9 cellular contexts compared by ENCODE assay signal in the genomic region with DNA sequence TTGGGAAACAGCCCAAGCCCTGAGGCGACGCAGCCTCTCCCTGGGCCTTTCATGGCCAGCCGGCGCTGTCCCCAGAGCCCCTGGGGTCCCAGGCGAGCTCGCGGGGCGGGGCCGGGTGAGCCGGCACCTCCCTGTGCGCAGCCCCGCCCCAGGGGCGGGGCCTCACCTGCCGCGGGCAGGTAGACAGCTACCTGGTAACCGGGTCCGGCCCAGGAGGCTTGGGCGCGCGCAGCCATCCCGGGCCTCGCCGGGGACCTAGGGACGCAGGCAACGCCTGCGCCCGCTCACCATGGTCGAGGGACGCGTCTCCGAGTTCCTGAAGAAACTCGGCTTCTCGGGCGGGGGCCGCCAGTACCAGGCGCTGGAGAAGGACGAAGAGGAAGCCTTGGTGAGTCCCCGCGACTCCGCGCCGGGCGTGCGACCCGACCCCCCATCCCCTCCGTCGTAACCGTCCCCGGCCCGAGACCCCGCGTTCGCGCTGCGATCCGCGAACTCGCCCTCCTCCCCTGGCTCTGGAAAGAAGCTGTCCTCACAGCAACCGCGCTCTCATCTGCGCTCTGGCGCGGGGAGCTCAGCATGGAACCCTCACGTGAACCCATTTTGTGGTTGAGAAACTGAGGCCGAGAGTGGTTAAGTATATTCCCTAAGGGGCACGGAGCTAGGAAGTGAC. TPM values are rescaled to one million over a fixed set of nuclear protein-coding genes. Genes with fewer than 3 reads are reported as not detected.
DNase-seq lines count a peak whose midpoint lies in the region; ATAC-seq lines count a peak whose summit lies in the region.
"Had no signal": no experiment of that assay in that cellular context is flagged by ENCODE, and none has a peak within 500 bp of the region (broad histone marks: within the 10 kb centered on the region; RNA-seq: fewer than 3 reads in every experiment).

A gene with protein sequence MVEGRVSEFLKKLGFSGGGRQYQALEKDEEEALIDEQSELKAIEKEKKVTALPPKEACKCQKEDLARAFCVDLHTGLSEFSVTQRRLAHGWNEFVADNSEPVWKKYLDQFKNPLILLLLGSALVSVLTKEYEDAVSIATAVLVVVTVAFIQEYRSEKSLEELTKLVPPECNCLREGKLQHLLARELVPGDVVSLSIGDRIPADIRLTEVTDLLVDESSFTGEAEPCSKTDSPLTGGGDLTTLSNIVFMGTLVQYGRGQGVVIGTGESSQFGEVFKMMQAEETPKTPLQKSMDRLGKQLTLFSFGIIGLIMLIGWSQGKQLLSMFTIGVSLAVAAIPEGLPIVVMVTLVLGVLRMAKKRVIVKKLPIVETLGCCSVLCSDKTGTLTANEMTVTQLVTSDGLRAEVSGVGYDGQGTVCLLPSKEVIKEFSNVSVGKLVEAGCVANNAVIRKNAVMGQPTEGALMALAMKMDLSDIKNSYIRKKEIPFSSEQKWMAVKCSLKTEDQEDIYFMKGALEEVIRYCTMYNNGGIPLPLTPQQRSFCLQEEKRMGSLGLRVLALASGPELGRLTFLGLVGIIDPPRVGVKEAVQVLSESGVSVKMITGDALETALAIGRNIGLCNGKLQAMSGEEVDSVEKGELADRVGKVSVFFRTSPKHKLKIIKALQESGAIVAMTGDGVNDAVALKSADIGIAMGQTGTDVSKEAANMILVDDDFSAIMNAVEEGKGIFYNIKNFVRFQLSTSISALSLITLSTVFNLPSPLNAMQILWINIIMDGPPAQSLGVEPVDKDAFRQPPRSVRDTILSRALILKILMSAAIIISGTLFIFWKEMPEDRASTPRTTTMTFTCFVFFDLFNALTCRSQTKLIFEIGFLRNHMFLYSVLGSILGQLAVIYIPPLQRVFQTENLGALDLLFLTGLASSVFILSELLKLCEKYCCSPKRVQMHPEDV (plus strand): TSS at position 212 of the 670 bp plus-strand sequence. CDS start 78 bp downstream, at position 290.

- H3K27me3 ChIP-seq in duodenal mucosa (ENCODE audit: control insufficient read depth in 1 of 2, insufficient read depth in 2 of 2, low read length in 2 of 2) (peaks cover 0 to 7% of the 10 kb centered on the region in 2 donors), mucosa of rectum (ENCODE audit: control insufficient read depth in 2 of 2, insufficient read depth in 2 of 2, low read length in 2 of 2) (peaks cover 7 to 9% of the 10 kb centered on the region in 2 donors)

- no peaks in the 10 kb centered on the region for H3K9me3 Mint-ChIP-seq in activated CD4-positive, alpha-beta T cell treated with anti-CD3 and anti-CD28 coated beads, Interleukin-2, amount 10 ng/mL, durations not matched to agents 24 days and 14 days

- H3K36me3 ChIP-seq in duodenal mucosa (ENCODE audit: control insufficient read depth in 1 of 2, insufficient read depth in 2 of 2, low read length in 2 of 2): no peaks in the 10 kb centered on the region
- H3K36me3 ChIP-seq in mucosa of rectum (ENCODE audit: control insufficient read depth in 2 of 2, insufficient read depth in 2 of 2, low read length in 2 of 2): peaks cover 0 to 2% of the 10 kb centered on the region in 2 donors
- H3K36me3 ChIP-seq: adrenal gland had no signal

- intact Hi-C loops in activated CD4-positive, alpha-beta T cell treated with anti-CD3 and anti-CD28 coated beads, Interleukin-2, amount 10 ng/mL, durations not matched to agents 24 days and 14 days (cut with micrococcal nuclease): no loop called here

- H3K27me3 Mint-ChIP-seq in activated CD4-positive, alpha-beta T cell treated with anti-CD3 and anti-CD28 coated beads, Interleukin-2, amount 10 ng/mL, durations not matched to agents 24 days and 14 days: peaks cover 49% of the 10 kb centered on the region

- no peak within 1 kb of the TSS for H3K4me3 Mint-ChIP-seq in activated CD4-positive, alpha-beta T cell treated with anti-CD3 and anti-CD28 coated beads, Interleukin-2, amount 10 ng/mL, durations not matched to agents 24 days and 14 days

- ATAC-seq in HG02981 (IDR thresholded peaks at IDR 0.05; ENCODE audit: unreplicated experiment): no peak

- H3K27ac ChIP-seq in duodenal mucosa (ENCODE audit: low read depth, low read length) (peak within 1 kb of the TSS; percentile 44), mucosa of rectum (ENCODE audit: low read depth in 2 of 2, low read length in 2 of 2) (peak within 1 kb of the TSS; percentile 88 to 92)
- H3K27ac ChIP-seq: adrenal gland had no signal

- H3K9ac ChIP-seq in duodenal mucosa (ENCODE audit: low read depth in 1 of 2, low read length in 2 of 2) (peak within 1 kb of the TSS; percentile 80 to 81), mucosa of rectum (ENCODE audit: low read depth in 1 of 2, low read length in 2 of 2) (peak within 1 kb of the TSS; percentile 81 to 89)

- DNase-seq in COLO668 (lab: John Stamatoyannopoulos, UW; ENCODE audit: unreplicated experiment) (peak; percentile 85), NCI-H1105 treated with DMSO at 0.1 percent for 48 hours (lab: John Stamatoyannopoulos, UW) (peak; percentile 27), AG20443 (ENCODE audit: low spot score) (no peak)
- no peak for DNase-seq in activated CD8-positive, alpha-beta memory T cell treated with anti-CD3 and anti-CD28 coated beads, Interleukin-2, amount 50 U/mL, for 4 hours
- no peak for DNase-seq in activated CD4-positive, alpha-beta T cell treated with anti-CD3 and anti-CD28 coated beads, Interleukin-2, amount 10 ng/mL, durations not matched to agents 24 days and 14 days
- DNase-seq: adrenal gland had no signal

- H3K27ac Mint-ChIP-seq in activated CD4-positive, alpha-beta T cell treated with anti-CD3 and anti-CD28 coated beads, Interleukin-2, amount 10 ng/mL, durations not matched to agents 24 days and 14 days: no peak within 1 kb of the TSS

- peaks cover 18 to 22% of the 10 kb centered on the region in 2 donors for H3K4me1 ChIP-seq in duodenal mucosa (ENCODE audit: control insufficient read depth in 1 of 2, insufficient read depth in 2 of 2, low read length in 2 of 2)
- peaks cover 19 to 37% of the 10 kb centered on the region in 2 donors for H3K4me1 ChIP-seq in mucosa of rectum (ENCODE audit: control insufficient read depth in 2 of 2, insufficient read depth in 2 of 2, low read length in 2 of 2)

- H3K9me3 ChIP-seq in duodenal mucosa (ENCODE audit: control insufficient read depth in 1 of 2, low read length in 2 of 2) (no peaks in the 10 kb centered on the region), mucosa of rectum (ENCODE audit: control insufficient read depth in 2 of 2, low read length in 2 of 2) (no peaks in the 10 kb centered on the region)
- H3K9me3 ChIP-seq: adrenal gland had no signal

- no peaks in the 10 kb centered on the region for H3K36me3 Mint-ChIP-seq in activated CD4-positive, alpha-beta T cell treated with anti-CD3 and anti-CD28 coated beads, Interleukin-2, amount 10 ng/mL, durations not matched to agents 24 days and 14 days (ENCODE audit: low read depth)

- peak within 1 kb of the TSS; percentile 83 to 89 for H3K4me3 ChIP-seq in duodenal mucosa (ENCODE audit: low read depth in 1 of 2, low read length in 2 of 2)
- H3K4me3 ChIP-seq in mucosa of rectum (ENCODE audit: low read length in 2 of 2): peak within 1 kb of the TSS; percentile 79 to 81
- H3K4me3 ChIP-seq: adrenal gland had no signal

- H3K4me1 Mint-ChIP-seq in activated CD4-positive, alpha-beta T cell treated with anti-CD3 and anti-CD28 coated beads, Interleukin-2, amount 10 ng/mL, durations not matched to agents 24 days and 14 days: peaks cover 13% of the 10 kb centered on the region

RNA-seq across cellular contexts. Expression of the gene that starts here (rescaled TPM):
- total RNA-seq in activated CD4-positive, alpha-beta T cell treated with anti-CD3 and anti-CD28 coated beads, Interleukin-2, amount 10 ng/mL, durations not matched to agents 24 days and 14 days: not detected in 2 replicates

Comparison
In these comparisons a context has a peak if more than half of its experiments do, and no peak if none do; other contexts are left out.
1. DNase-seq: peak in COLO668 (single experiment) and NCI-H1105 treated with DMSO at 0.1 percent for 48 hours (single experiment); none in AG20443 (single experiment), activated CD8-positive, alpha-beta memory T cell treated with anti-CD3 and anti-CD28 coated beads, Interleukin-2, amount 50 U/mL, for 4 hours (single experiment) and activated CD4-positive, alpha-beta T cell treated with anti-CD3 and anti-CD28 coated beads, Interleukin-2, amount 10 ng/mL, durations not matched to agents 24 days and 14 days (single experiment).